17 cellular contexts compared by ENCODE assay signal in genomic region chr22:30240541-30241417, GRCh38. TPM values are rescaled to one million over a fixed set of nuclear protein-coding genes. Genes with fewer than 3 reads are reported as not detected.
A peak's percentile ranks its signal among the peaks of the same experiment; 100 is the strongest.
DNase-seq lines count a peak whose midpoint lies in the region; ATAC-seq, FAIRE-seq and TF ChIP-seq lines count a peak whose summit lies in the region.
"Had no signal": no experiment of that assay in that cellular context is flagged by ENCODE, and none has a peak within 500 bp of the region (broad histone marks: within the 10 kb centered on the region; RNA-seq: fewer than 3 reads in every experiment).

No MANE protein-coding gene starts in this region.

- H3K4me1 Mint-ChIP-seq in astrocyte (ENCODE audit: low read depth, unreplicated experiment) (peaks cover 66% of the 10 kb centered on the region), neural progenitor cell (peaks cover 30% of the 10 kb centered on the region)

- no peaks in the 10 kb centered on the region for H3K9me3 ChIP-seq in astrocyte (ENCODE audit: insufficient read depth, low read depth, low read length)
- H3K9me3 ChIP-seq in skeletal muscle satellite cell (replicated peaks; ENCODE audit: low read length): no peaks in the 10 kb centered on the region
- H3K9me3 ChIP-seq in neural progenitor cell (ENCODE audit: low read depth): no peaks in the 10 kb centered on the region
- H3K9me3 ChIP-seq: breast epithelium had no signal

- H3K36me3 ChIP-seq in astrocyte (ENCODE audit: insufficient read depth, low read length) (peaks cover 25% of the 10 kb centered on the region), skeletal muscle satellite cell (ENCODE audit: insufficient read depth, low read length) (peaks cover 42% of the 10 kb centered on the region), neural progenitor cell (no peaks in the 10 kb centered on the region)
- H3K36me3 ChIP-seq: BLaER1 treated with 17β-estradiol and CSF1 and Interleukin-3, amounts not matched to agents 10 nM and 100 nM; breast epithelium had no signal

- no peak overlapping the region for H3K4me3 ChIP-seq in astrocyte (ENCODE audit: insufficient read depth, low read depth, low read length)
- H3K4me3 ChIP-seq in skeletal muscle satellite cell (ENCODE audit: low read length): peak overlapping the region; percentile 44
- no peak overlapping the region for H3K4me3 ChIP-seq in neural progenitor cell
- H3K4me3 ChIP-seq: BLaER1 treated with 17β-estradiol and CSF1 and Interleukin-3, amounts not matched to agents 10 nM and 100 nM; breast epithelium; GM23248 had no signal

- H3K9me3 Mint-ChIP-seq in astrocyte (ENCODE audit: unreplicated experiment) (no peaks in the 10 kb centered on the region), neural progenitor cell (peaks cover 2% of the 10 kb centered on the region)
- H3K9me3 Mint-ChIP-seq: endodermal cell had no signal

- TF ChIP-seq CTCF in astrocyte (IDR thresholded peaks at IDR 0.05; ENCODE audit: insufficient read depth, low read depth, low read length) (no peak), neural progenitor cell (IDR thresholded peaks at IDR 0.05) (no peak)

- H3K27ac Mint-ChIP-seq in astrocyte (ENCODE audit: unreplicated experiment) (peak overlapping the region; percentile 72), neural progenitor cell (no peak overlapping the region)
- H3K27ac Mint-ChIP-seq: endodermal cell had no signal

- H3K4me2 ChIP-seq in astrocyte (ENCODE audit: low read length) (peak overlapping the region; percentile 100), skeletal muscle satellite cell (ENCODE audit: low read length) (peak overlapping the region; percentile 90), neural progenitor cell (no peak overlapping the region)

- intact Hi-C loops in Right ventricle myocardium inferior (cut with DNase I): no loop called here
- intact Hi-C loops in Right ventricle myocardium superior (cut with DNase I): no loop called here

- H3K9ac ChIP-seq in astrocyte (ENCODE audit: low read length) (peak overlapping the region; percentile 100), skeletal muscle satellite cell (ENCODE audit: low read depth, low read length) (peak overlapping the region; percentile 96), neural progenitor cell (no peak overlapping the region)
- H3K9ac ChIP-seq: BLaER1 treated with 17β-estradiol and CSF1 and Interleukin-3, amounts not matched to agents 10 nM and 100 nM; GM23248 had no signal

- no peaks in the 10 kb centered on the region for H3F3A ChIP-seq in neural progenitor cell (ENCODE audit: low read depth)

- ATAC-seq in Right ventricle myocardium inferior (no peak), Right ventricle myocardium superior (ENCODE audit: poor library complexity) (no peak), HG03095 (IDR thresholded peaks at IDR 0.05; ENCODE audit: unreplicated experiment) (no peak)

- FAIRE-seq in astrocyte (lab: Jason Lieb, UNC): no peak

- peaks cover 89% of the 10 kb centered on the region for H3K4me1 ChIP-seq in astrocyte (ENCODE audit: insufficient read depth, low read length)
- H3K4me1 ChIP-seq in skeletal muscle satellite cell (ENCODE audit: control insufficient read depth, insufficient read depth, low read length): peaks cover 83% of the 10 kb centered on the region
- peaks cover 13% of the 10 kb centered on the region for H3K4me1 ChIP-seq in neural progenitor cell

- H3K27me3 ChIP-seq in astrocyte (ENCODE audit: insufficient read depth, low read length): no peaks in the 10 kb centered on the region
- no peaks in the 10 kb centered on the region for H3K27me3 ChIP-seq in skeletal muscle satellite cell (ENCODE audit: control insufficient read depth, insufficient read depth, low read length)
- H3K27me3 ChIP-seq in neural progenitor cell: peaks cover 8% of the 10 kb centered on the region
- H3K27me3 ChIP-seq: breast epithelium had no signal

- H4K20me1 ChIP-seq in astrocyte (ENCODE audit: insufficient read depth, low read length) (peaks cover 23% of the 10 kb centered on the region), neural progenitor cell (ENCODE audit: low read depth) (no peaks in the 10 kb centered on the region)

- H2AFZ ChIP-seq in astrocyte (ENCODE audit: low read depth, low read length) (no peak overlapping the region), neural progenitor cell (replicated peaks) (no peak overlapping the region)
- H2AFZ ChIP-seq: GM23248 had no signal

- peak overlapping the region; percentile 92 for H3K27ac ChIP-seq in astrocyte (ENCODE audit: low read depth, low read length)
- H3K27ac ChIP-seq in neural progenitor cell: no peak overlapping the region
- H3K27ac ChIP-seq: BLaER1 treated with 17β-estradiol and CSF1 and Interleukin-3, amounts not matched to agents 10 nM and 100 nM; breast epithelium; GM23248; RWPE1 had no signal

- peak overlapping the region; percentile 40 for H3K4me3 Mint-ChIP-seq in astrocyte (ENCODE audit: unreplicated experiment)
- no peak overlapping the region for H3K4me3 Mint-ChIP-seq in neural progenitor cell
- H3K4me3 Mint-ChIP-seq: endodermal cell had no signal

- H3K36me3 Mint-ChIP-seq in astrocyte (ENCODE audit: low read depth, unreplicated experiment): peaks cover 23% of the 10 kb centered on the region
- no peaks in the 10 kb centered on the region for H3K36me3 Mint-ChIP-seq in neural progenitor cell

- H3K79me2 ChIP-seq in astrocyte (ENCODE audit: insufficient read depth, low read length) (peaks cover 48% of the 10 kb centered on the region), neural progenitor cell (ENCODE audit: low read depth) (no peaks in the 10 kb centered on the region)

- DNase-seq in Right ventricle myocardium inferior (ENCODE audit: missing footprints) (peak; percentile 4), Right ventricle myocardium superior (no peak), NOMO-1 treated with DMSO at 0.1 percent for 48 hours (lab: John Stamatoyannopoulos, UW; ENCODE audit: unreplicated experiment) (peak; percentile 34), astrocyte (ENCODE audit: low read depth) (no peak), 8988T (no peak), neural progenitor cell (ENCODE audit: low spot score) (no peak)
- DNase-seq: DMS79 treated with DMSO at 0.1 percent for 48 hours, endodermal cell, GM23248, NCI-H446 had no signal

- no peaks in the 10 kb centered on the region for H3K27me3 Mint-ChIP-seq in astrocyte (ENCODE audit: low read depth, unreplicated experiment)
- peaks cover 10% of the 10 kb centered on the region for H3K27me3 Mint-ChIP-seq in neural progenitor cell (ENCODE audit: insufficient read depth, low read depth)

RNA-seq across cellular contexts. Expression of gene LIF, which starts 5.8 kb away (rescaled TPM):
- total RNA-seq in Right ventricle myocardium inferior (0.27 TPM), Right ventricle myocardium superior (0.54 TPM), astrocyte (63.3 and 100 TPM in 2 replicates), neural progenitor cell (ENCODE audit: low replicate concordance) (0.21 and 0.50 TPM in 2 replicates)
- total RNA-seq in skeletal muscle satellite cell (2012; rRNA removed): 13.2 and 25.1 TPM in 2 replicates

RNA-seq across cellular contexts. Expression of gene OSM, which starts 25.9 kb away (rescaled TPM):
- total RNA-seq in Right ventricle myocardium inferior: 0.19 TPM
- total RNA-seq in Right ventricle myocardium superior: 0.11 TPM
- not detected in 2 replicates for total RNA-seq in astrocyte
- total RNA-seq in skeletal muscle satellite cell (2012; rRNA removed): not detected in 2 replicates
- not detected in 2 replicates for total RNA-seq in neural progenitor cell (ENCODE audit: low replicate concordance)
- total RNA-seq: endodermal cell, glomerular endothelial cell, GM23248, kidney epithelial cell had no signal

RNA-seq across cellular contexts. Expression of gene CASTOR1, which starts 48.5 kb away (rescaled TPM):
- total RNA-seq in Right ventricle myocardium inferior (8.2 TPM), Right ventricle myocardium superior (5.3 TPM), astrocyte (15.2 and 16.2 TPM in 2 replicates), neural progenitor cell (ENCODE audit: low replicate concordance) (6.2 and 23.1 TPM in 2 replicates)
- total RNA-seq in skeletal muscle satellite cell (2012; rRNA removed): 2.0 and 5.7 TPM in 2 replicates

Comparison
In these comparisons a context has a peak if more than half of its experiments do, and no peak if none do; other contexts are left out.
1. DNase-seq: peak in Right ventricle myocardium inferior (single experiment) and NOMO-1 treated with DMSO at 0.1 percent for 48 hours (single experiment); none in Right ventricle myocardium superior (single experiment), astrocyte (single experiment), 8988T (single experiment) and neural progenitor cell (single experiment).
2. RNA of gene LIF, which starts 5.8 kb away (total RNA-seq): 63.3 to 100 TPM in astrocyte; 0.54 TPM in Right ventricle myocardium superior (single experiment), 0.27 TPM in Right ventricle myocardium inferior (single experiment) and 0.21 to 0.50 TPM in neural progenitor cell; every median in the first group is over 10 times any median in the second.